18 cellular contexts compared by ENCODE assay signal in genomic region chr4:30875659-30876269, GRCh38.
DNase-seq lines count a peak whose midpoint lies in the region; TF ChIP-seq lines count a peak whose summit lies in the region.
"Had no signal": no experiment of that assay in that cellular context is flagged by ENCODE, and none has a peak within 500 bp of the region (broad histone marks: within the 10 kb centered on the region; RNA-seq: fewer than 3 reads in every experiment).

No MANE protein-coding gene starts in this region.

- no peak for TF ChIP-seq CTCF in astrocyte of the spinal cord (IDR thresholded peaks at IDR 0.05; ENCODE audit: low read depth, low read length)
- no peak for TF ChIP-seq CTCF in fibroblast of villous mesenchyme (IDR thresholded peaks at IDR 0.05; ENCODE audit: insufficient read depth, low read depth, low read length)
- no peak for TF ChIP-seq CTCF in retinal pigment epithelial cell (conservative IDR thresholded peaks at IDR 0.05; ENCODE audit: low read depth, low read length)

- DNase-seq in HT1080 (ENCODE audit: low read depth) (peak; percentile 18), astrocyte of the spinal cord (ENCODE audit: low read depth, low spot score) (peak; percentile 8), fibroblast of villous mesenchyme (ENCODE audit: low read depth) (peak; percentile 17), retinal pigment epithelial cell (ENCODE audit: low read depth) (peak; percentile 71), medulla oblongata (ENCODE audit: extremely low spot score) (no peak), SHP77 (lab: John Stamatoyannopoulos, UW) (no peak), GOT3 (lab: John Stamatoyannopoulos, UW) (no peak)
- DNase-seq: activated naive CD4-positive, alpha-beta T cell treated with anti-CD3 and anti-CD28 coated beads for 36 hours; activated T-cell treated with anti-CD3 and anti-CD28 coated beads, Interleukin-2, amount 50 U/mL, for 72 hours; CD4-positive, CD25-positive, alpha-beta regulatory T cell; cerebellar nuclear complex; KBM-7; left lung; mucosa of descending colon; NCI-H1694; NCI-H774; posterior cingulate gyrus had no signal

- in situ Hi-C loops in astrocyte of the spinal cord (cut with HindIII; ENCODE audit: low sequenced_read_pairs): no loop called here

- H3K4me3 ChIP-seq in astrocyte of the spinal cord (ENCODE audit: low read depth, low read length): no peak overlapping the region
- H3K4me3 ChIP-seq in fibroblast of villous mesenchyme (ENCODE audit: low read depth, low read length): no peak overlapping the region
- H3K4me3 ChIP-seq in retinal pigment epithelial cell (ENCODE audit: low read length): no peak overlapping the region
- H3K4me3 ChIP-seq: left lung, mucosa of descending colon, suprapubic skin had no signal

Comparison
In these comparisons a context has a peak if more than half of its experiments do, and no peak if none do; other contexts are left out.
1. DNase-seq: peak in HT1080 (single experiment), astrocyte of the spinal cord (single experiment), fibroblast of villous mesenchyme (single experiment) and retinal pigment epithelial cell (single experiment); none in medulla oblongata (single experiment), SHP77 (0 of 2) and GOT3 (single experiment).